1 cellular context compared by ENCODE assay signal in genomic region chr2:73987109-73987947, GRCh38.
TF ChIP-seq lines count a peak whose summit lies in the region.

No MANE protein-coding gene starts in this region.

TF ChIP-seq in K562, 482 proteins besides CTCF, POLR2A, EP300 and RAD21 (continued from another document):
- TF ChIP-seq NRF1 (conservative IDR thresholded peaks at IDR 0.05 in 1 of 2, IDR thresholded peaks at IDR 0.05 in 1 of 2) (0 out of 4 replicates have a peak, but pooled peaks of 1 of the 2 experiments have one; percentile 13), HDGF (IDR thresholded peaks at IDR 0.05) (0 out of 2 replicates have a peak, but pooled peaks have one; percentile 78), NONO (IDR thresholded peaks at IDR 0.05; ENCODE audit: low read depth in 2 of 2, low read length in 1 of 2) (no peak), JUND (IDR thresholded peaks at IDR 0.05; ENCODE audit: borderline replicate concordance, low read depth, low read length) (0 out of 2 replicates have a peak, but pooled peaks have one; percentile 15), JUND (tag; IDR thresholded peaks at IDR 0.05; ENCODE audit: borderline replicate concordance, low read depth, low read length) (no peak), CBX5 (IDR thresholded peaks at IDR 0.05; ENCODE audit: borderline replicate concordance, low read depth) (no peak), TCF3 (CRISPR knock-in tag; IDR thresholded peaks at IDR 0.05) (no peak), ZNF77 (CRISPR knock-in tag; IDR thresholded peaks at IDR 0.05) (no peak), E2F6 (IDR thresholded peaks at IDR 0.05; ENCODE audit: borderline replicate concordance in 1 of 2, extremely low read depth in 1 of 2, insufficient read depth in 1 of 2, insufficient read length in 1 of 2, low read depth in 1 of 2, low read length in 1 of 2, poor library complexity in 1 of 2, severe bottlenecking in 1 of 2) (peak in 1 of 2 experiments; percentile 4), ZFX (CRISPR knock-in tag; IDR thresholded peaks at IDR 0.05) (no peak), CC2D1A (IDR thresholded peaks at IDR 0.05) (peak; percentile 73; the same call in 1 of the 2 replicates), ATF3 (IDR thresholded peaks at IDR 0.05) (no peak), ATF3 (CRISPR knock-in tag; conservative IDR thresholded peaks at IDR 0.05) (no peak), RNF2 (IDR thresholded peaks at IDR 0.05) (no peak), SNRNP70 (optimal IDR thresholded peaks at IDR 0.05; ENCODE audit: low read depth, low read length) (no peak), MAZ (CRISPR knock-in tag; conservative IDR thresholded peaks at IDR 0.05 in 1 of 2, IDR thresholded peaks at IDR 0.05 in 1 of 2) (peak; percentile 14 to 36; a peak in 2 of 4 replicates), ZFPM2 (CRISPR knock-in tag; IDR thresholded peaks at IDR 0.05) (no peak), PRDM10 (IDR thresholded peaks at IDR 0.05; ENCODE audit: partially characterized antibody) (peak; percentile 33), OTX1 (CRISPR knock-in tag; IDR thresholded peaks at IDR 0.05) (no peak), ZNF512 (tag; IDR thresholded peaks at IDR 0.05) (no peak), HES1 (IDR thresholded peaks at IDR 0.05; ENCODE audit: low read depth) (no peak), NR2C1 (IDR thresholded peaks at IDR 0.05) (no peak), NR2C1 (tag; IDR thresholded peaks at IDR 0.05) (no peak), ZNF740 (CRISPR knock-in tag; IDR thresholded peaks at IDR 0.05) (no peak), ZNF740 (tag; IDR thresholded peaks at IDR 0.05) (no peak), ZBTB26 (CRISPR knock-in tag; IDR thresholded peaks at IDR 0.05) (no peak), DDX20 (tag; IDR thresholded peaks at IDR 0.05; ENCODE audit: low read depth) (no peak), ZKSCAN8 (CRISPR knock-in tag; IDR thresholded peaks at IDR 0.05) (no peak), RBM15 (IDR thresholded peaks at IDR 0.05; ENCODE audit: insufficient read depth, low read length) (no peak), ARHGAP35 (IDR thresholded peaks at IDR 0.05; ENCODE audit: partially characterized antibody) (no peak), ZNF253 (CRISPR knock-in tag; conservative IDR thresholded peaks at IDR 0.05) (no peak)
TF ChIP-seq in K562: peak in this region for 30.
